In genomic region chr10:114521250-114521649, GRCh38 we compare ENCODE assay signal across 18 cellular contexts.
DNase-seq lines count a peak whose midpoint lies in the region; ATAC-seq and TF ChIP-seq lines count a peak whose summit lies in the region.
"Had no signal": no experiment of that assay in that cellular context is flagged by ENCODE, and none has a peak within 500 bp of the region (broad histone marks: within the 10 kb centered on the region; RNA-seq: fewer than 3 reads in every experiment).

No MANE protein-coding gene starts in this region.

- H3K36me3 ChIP-seq in breast epithelium: no peaks in the 10 kb centered on the region
- H3K36me3 ChIP-seq: cardiac muscle cell, prostate gland had no signal

- no peak overlapping the region for H3K4me3 ChIP-seq in breast epithelium
- H3K4me3 ChIP-seq: cardiac muscle cell, prostate gland had no signal

- H3K36me3 Mint-ChIP-seq in MCF 10A (ENCODE audit: insufficient read depth, unreplicated experiment) (peaks cover 15% of the 10 kb centered on the region), T-helper 17 cell (ENCODE audit: low read depth) (peaks cover 6% of the 10 kb centered on the region), type B pancreatic cell (peaks cover 19% of the 10 kb centered on the region)

- intact Hi-C loops in breast epithelium (cut with DNase I; ENCODE audit: low total_unique reads): no loop called here
- intact Hi-C loops in MCF 10A (cut with micrococcal nuclease): no loop called here
- intact Hi-C loops in left colon (cut with DNase I, micrococcal nuclease): no loop called here

- peaks cover 18 to 28% of the 10 kb centered on the region in 2 donors for H3K4me1 ChIP-seq in breast epithelium
- H3K4me1 ChIP-seq: prostate gland had no signal

- DNase-seq in breast epithelium (ENCODE audit: low spot score in 2 of 2) (no peak), MCF 10A (ENCODE audit: unreplicated experiment) (no peak), T-helper 17 cell (no peak), left colon (no peak), type B pancreatic cell (ENCODE audit: extremely low spot score, unreplicated experiment) (no peak), AG08396 (ENCODE audit: low spot score) (no peak), NCI-H2029 (lab: John Stamatoyannopoulos, UW) (no peak)
- DNase-seq: activated CD8-positive, alpha-beta memory T cell treated with anti-CD3 and anti-CD28 coated beads, Interleukin-2, amount 50 U/mL, for 4 hours; effector CD8-positive, alpha-beta T cell; NCI-H1436 treated with DMSO at 0.1 percent for 48 hours; NCI-H226; NK-92 treated with Interleukin-12 subunit alpha and Interleukin-12 subunit beta, amount 100 ng/mL, for 24 hours had no signal

- no peaks in the 10 kb centered on the region for H3K27me3 ChIP-seq in breast epithelium
- H3K27me3 ChIP-seq: cardiac muscle cell had no signal

- CTCF ChIA-PET in MCF 10A (lab: Yijun Ruan, JAX): interaction anchor here (1.1 to 1.5 kb wide), 3 partner anchors 15 to 1909 kb away, joined by 3 to 4 read pairs (median 3); no protein-coding TSS in a partner anchor

- H3K27ac Mint-ChIP-seq in MCF 10A (ENCODE audit: low read depth, unreplicated experiment) (no peak overlapping the region), T-helper 17 cell (peak overlapping the region; percentile 100), type B pancreatic cell (no peak overlapping the region)
- H3K27ac Mint-ChIP-seq: T-helper 1 cell treated with Interleukin-12 subunit alpha and Interleukin-12 subunit beta and Interleukin-4 antibody, amounts not matched to agents 30 μg/mL and 1 μg/mL, for 36 hours had no signal

- H3K27me3 Mint-ChIP-seq in MCF 10A (ENCODE audit: insufficient read depth, unreplicated experiment) (no peaks in the 10 kb centered on the region), T-helper 17 cell (no peaks in the 10 kb centered on the region), type B pancreatic cell (no peaks in the 10 kb centered on the region)

- TF ChIP-seq CTCF in breast epithelium (IDR thresholded peaks at IDR 0.05) (no peak), MCF 10A (IDR thresholded peaks at IDR 0.05; ENCODE audit: unreplicated experiment) (no peak), type B pancreatic cell (conservative IDR thresholded peaks at IDR 0.05) (no peak)

- H3K4me3 Mint-ChIP-seq in MCF 10A (ENCODE audit: unreplicated experiment) (no peak overlapping the region), T-helper 17 cell (peak overlapping the region; percentile 86), type B pancreatic cell (peak overlapping the region; percentile 13)
- H3K4me3 Mint-ChIP-seq: nephron had no signal

- no peak for ATAC-seq in T-helper 17 cell
- peak; percentile 63 for ATAC-seq in left colon
- no peak for ATAC-seq in GM18511 (IDR thresholded peaks at IDR 0.05; ENCODE audit: unreplicated experiment)
- ATAC-seq: activated CD4-positive, CD25-positive, alpha-beta regulatory T cell treated with anti-CD3 and anti-CD28 coated beads, Interleukin-2, amount 50 U/mL, for 24 hours had no signal

- BruUV-seq in MCF 10A (replicated peaks; lab: Mats Ljungman, UMichigan): no TSS peak

- no peak for TF ChIP-seq POLR2A in breast epithelium (IDR thresholded peaks at IDR 0.05)

- H3K9me3 Mint-ChIP-seq in MCF 10A (ENCODE audit: unreplicated experiment) (peaks cover 8% of the 10 kb centered on the region), type B pancreatic cell (peaks cover 6% of the 10 kb centered on the region)
- H3K9me3 Mint-ChIP-seq: nephron; T-helper 1 cell treated with Interleukin-12 subunit alpha and Interleukin-12 subunit beta and Interleukin-4 antibody, amounts not matched to agents 30 μg/mL and 1 μg/mL, for 36 hours had no signal

- H3K4me1 Mint-ChIP-seq in MCF 10A (ENCODE audit: insufficient read depth, unreplicated experiment): peaks cover 54% of the 10 kb centered on the region
- H3K4me1 Mint-ChIP-seq in T-helper 17 cell: peaks cover 74% of the 10 kb centered on the region
- peaks cover 69% of the 10 kb centered on the region for H3K4me1 Mint-ChIP-seq in type B pancreatic cell (ENCODE audit: unreplicated experiment)

- H3K9me3 ChIP-seq in breast epithelium: no peaks in the 10 kb centered on the region
- H3K9me3 ChIP-seq in T-helper 17 cell (ENCODE audit: control insufficient read depth, low read length, poor library complexity, severe bottlenecking): no peaks in the 10 kb centered on the region
- H3K9me3 ChIP-seq: prostate gland had no signal

- POLR2A ChIA-PET in MCF 10A (lab: Yijun Ruan, JAX): interaction anchor here (0.9 to 15.6 kb wide), 4 partner anchors 18 to 176 kb away, joined by 3 to 481 read pairs (median 6); no protein-coding TSS in a partner anchor

- H3K27ac ChIP-seq in breast epithelium: peak overlapping the region; percentile 69 to 88
- H3K27ac ChIP-seq: cardiac muscle cell had no signal
